ENCODE assay signal across 8 cellular contexts in genomic region chr10:45672201-45673073, GRCh38. TPM values are rescaled to one million over a fixed set of nuclear protein-coding genes. Genes with fewer than 3 reads are reported as not detected.
DNase-seq lines count a peak whose midpoint lies in the region; ATAC-seq and TF ChIP-seq lines count a peak whose summit lies in the region.

Gene ZFAND4 (minus strand): TSS chr10:45672772. CDS start chr10:45663725, 9,047 bp downstream.

- ATAC-seq in GM18861 (IDR thresholded peaks at IDR 0.05; ENCODE audit: unreplicated experiment) = peak; percentile 96
- peak; percentile 98 for ATAC-seq in HG03097 (IDR thresholded peaks at IDR 0.05; ENCODE audit: low FRiP score, unreplicated experiment)
- ATAC-seq in WTC11 = peak; percentile 95

- DNase-seq in ACHN = peak; percentile 98
- DNase-seq in NCI-H2171 (lab: John Stamatoyannopoulos, UW) = peak; percentile 80
- DNase-seq in WTC11 (ENCODE audit: low spot score) = peak; percentile 98
- DNase-seq in caudate nucleus (lab: John Stamatoyannopoulos, UW) = peak; percentile 15 to 95 (median 90)
- DNase-seq in iris pigment epithelial cell (ENCODE audit: low read depth) = peak; percentile 99
- peak; percentile 93 for DNase-seq in stimulated activated CD4-positive, alpha-beta T cell treated with anti-CD3 and anti-CD28 coated beads, Interleukin-12 subunit alpha, Interleukin-12 subunit beta, amount 100 ng/mL, for 4 hours

- in situ Hi-C loops in ACHN (cut with HindIII; ENCODE audit: low pct_ligation_motif_present, low pct_unique_long_range_greater_than_20kb, low sequenced_read_pairs) = no loop called here

- H3K27ac ChIP-seq in caudate nucleus (ENCODE audit: low read depth, low read length) = peak within 1 kb of the TSS; percentile 79

- POLR2A ChIA-PET in WTC11 (lab: Charles Lee) = no interaction called here

- CTCF ChIA-PET in WTC11 (lab: Charles Lee) = interaction anchor here (0.7 to 3.5 kb wide), 4 partner anchors 104 to 423 kb away, joined by 3 to 27 read pairs (median 6); no protein-coding TSS in a partner anchor

- TF ChIP-seq CTCF in WTC11 (IDR thresholded peaks at IDR 0.05) = peak; percentile 37; the same call in 1 of the 2 replicates

- peak within 1 kb of the TSS; percentile 97 for H3K27ac Mint-ChIP-seq in WTC11

- H3K27me3 Mint-ChIP-seq in WTC11 (ENCODE audit: low read depth) = no peaks in the 10 kb centered on the region

- no peaks in the 10 kb centered on the region for H3K36me3 Mint-ChIP-seq in WTC11

- no peaks in the 10 kb centered on the region for H3K9me3 Mint-ChIP-seq in WTC11

- H3K4me1 Mint-ChIP-seq in WTC11 = peaks cover 22% of the 10 kb centered on the region

- H3K4me3 Mint-ChIP-seq in WTC11 = peak within 1 kb of the TSS; percentile 92

TF ChIP-seq in WTC11, 78 proteins besides CTCF, POLR2A, EP300 and RAD21 (continues in another document):
- TF ChIP-seq HMGA2 (CRISPR knock-in tag; IDR thresholded peaks at IDR 0.05) (no peak), ARID4B (CRISPR knock-in tag; IDR thresholded peaks at IDR 0.05; ENCODE audit: borderline replicate concordance) (peak; percentile 53; the same call in 1 of the 2 replicates), NFE2L1 (CRISPR knock-in tag; IDR thresholded peaks at IDR 0.05) (peak; percentile 64; the same call in 1 of the 2 replicates), ZNF317 (CRISPR knock-in tag; IDR thresholded peaks at IDR 0.05; ENCODE audit: borderline replicate concordance, low read depth) (no peak), MYBL2 (CRISPR knock-in tag; IDR thresholded peaks at IDR 0.05) (peak; percentile 87), ZNF416 (CRISPR knock-in tag; IDR thresholded peaks at IDR 0.05) (0 out of 2 replicates have a peak, but pooled peaks have one; percentile 63), RORB (CRISPR knock-in tag; IDR thresholded peaks at IDR 0.05) (no peak), TEAD4 (CRISPR knock-in tag; IDR thresholded peaks at IDR 0.05) (no peak), SP1 (CRISPR knock-in tag; conservative IDR thresholded peaks at IDR 0.05) (peak; percentile 97), KAT7 (CRISPR knock-in tag; IDR thresholded peaks at IDR 0.05; ENCODE audit: borderline replicate concordance) (peak; percentile 82; the same call in 1 of the 2 replicates), JAZF1 (CRISPR knock-in tag; IDR thresholded peaks at IDR 0.05) (no peak), IRF1 (CRISPR knock-in tag; IDR thresholded peaks at IDR 0.05) (no peak), ZBTB43 (CRISPR knock-in tag; IDR thresholded peaks at IDR 0.05) (no peak), TCF7 (CRISPR knock-in tag; IDR thresholded peaks at IDR 0.05; ENCODE audit: low read depth) (0 out of 2 replicates have a peak, but pooled peaks have one; percentile 71), STAT6 (CRISPR knock-in tag; conservative IDR thresholded peaks at IDR 0.05; ENCODE audit: low read depth) (no peak), HMGXB4 (CRISPR knock-in tag; IDR thresholded peaks at IDR 0.05) (peak; percentile 81; the same call in 1 of the 2 replicates), ESRRA (CRISPR knock-in tag; IDR thresholded peaks at IDR 0.05; ENCODE audit: borderline replicate concordance) (0 out of 2 replicates have a peak, but pooled peaks have one; percentile 24), GABPB1 (CRISPR knock-in tag; IDR thresholded peaks at IDR 0.05) (peak; percentile 34; the same call in 1 of the 2 replicates), JUN (CRISPR knock-in tag; IDR thresholded peaks at IDR 0.05) (0 out of 2 replicates have a peak, but pooled peaks have one; percentile 18)

RNA-seq across cellular contexts. Expression of gene ZFAND4, which starts in this region (rescaled TPM):
- total RNA-seq in WTC11 (2021) = 18.3 to 18.4 TPM (median 18.3 TPM) in 3 replicates

Comparison
In these comparisons a context has a peak if more than half of its experiments do, and no peak if none do; other contexts are left out.
1. Peak in every context shown above with its lines: DNase-seq, ATAC-seq and H3K27ac ChIP-seq.